In the genomic region with DNA sequence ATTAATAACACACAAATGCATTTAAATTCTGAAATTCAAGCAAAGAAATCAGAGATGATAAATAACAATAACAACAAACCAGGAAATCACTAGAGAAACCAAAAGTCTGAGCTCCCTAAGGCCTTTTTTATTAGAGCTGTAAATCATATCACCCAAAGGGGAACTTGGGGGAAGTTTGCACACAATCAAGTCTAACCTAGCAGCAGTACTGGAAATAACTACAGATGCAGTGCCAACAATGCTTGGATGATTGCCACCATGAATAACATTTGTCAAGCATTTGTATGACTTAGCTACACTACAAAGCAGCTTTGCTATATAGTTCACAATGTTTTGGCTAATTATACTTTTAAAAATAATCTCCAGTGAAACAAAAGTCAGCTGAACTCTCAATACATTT, we compare ENCODE assay signal across 10 cellular contexts. TPM values are rescaled to one million over a fixed set of nuclear protein-coding genes. Genes with fewer than 3 reads are reported as not detected.
DNase-seq lines count a peak whose midpoint lies in the region; ATAC-seq and TF ChIP-seq lines count a peak whose summit lies in the region.
"Had no signal": no experiment of that assay in that cellular context is flagged by ENCODE, and none has a peak within 500 bp of the region (broad histone marks: within the 10 kb centered on the region; RNA-seq: fewer than 3 reads in every experiment).

No MANE protein-coding gene starts in this region.

- intact Hi-C loops in CD14-positive monocyte (cut with micrococcal nuclease) = loop anchor here (5.0 to 10.0 kb wide), 4 partner anchors 376 to 1106 kb away; a partner anchor contains a TSS

- TF ChIP-seq CTCF in chondrocyte (IDR thresholded peaks at IDR 0.05) (no peak), CD14-positive monocyte (IDR thresholded peaks at IDR 0.05) (no peak)

- peaks cover 4% of the 10 kb centered on the region for H3K4me1 Mint-ChIP-seq in chondrocyte (ENCODE audit: low read depth)
- H3K4me1 Mint-ChIP-seq in CD14-positive monocyte = peaks cover 7% of the 10 kb centered on the region

- H3K27me3 Mint-ChIP-seq in chondrocyte (ENCODE audit: low read depth) = no peaks in the 10 kb centered on the region
- H3K27me3 Mint-ChIP-seq in CD14-positive monocyte (ENCODE audit: low read depth in 3 of 3) = no peaks in the 10 kb centered on the region

- peaks cover 18 to 29% of the 10 kb centered on the region in 2 donors for H3K4me1 ChIP-seq in mucosa of rectum (ENCODE audit: control insufficient read depth in 2 of 2, insufficient read depth in 2 of 2, low read length in 2 of 2)

- no peaks in the 10 kb centered on the region for H3K27me3 ChIP-seq in MG63
- no peaks in the 10 kb centered on the region for H3K27me3 ChIP-seq in mucosa of rectum (ENCODE audit: control insufficient read depth in 2 of 2, insufficient read depth in 2 of 2, low read length in 2 of 2)
- H3K27me3 ChIP-seq: SJSA1 had no signal

- no peaks in the 10 kb centered on the region; the same call in 1 of the 2 replicates for H3K36me3 ChIP-seq in MG63
- H3K36me3 ChIP-seq in mucosa of rectum (ENCODE audit: control insufficient read depth in 2 of 2, insufficient read depth in 2 of 2, low read length in 2 of 2) = peaks cover 0 to 7% of the 10 kb centered on the region in 2 donors

- ATAC-seq in HG02610 (IDR thresholded peaks at IDR 0.05; ENCODE audit: unreplicated experiment) (no peak), HG03045 (IDR thresholded peaks at IDR 0.05; ENCODE audit: unreplicated experiment) (no peak)

- DNase-seq in CD1c-positive myeloid dendritic cell (ENCODE audit: extremely low spot score) (peak; percentile 29), MG63 (peak; percentile 38), chondrocyte (ENCODE audit: low spot score) (no peak), CD14-positive monocyte (ENCODE audit: low spot score) (no peak), H4 (ENCODE audit: low spot score) (no peak)
- DNase-seq: lower lobe of right lung had no signal

- peak overlapping the region; percentile 75 to 89 for H3K27ac ChIP-seq in mucosa of rectum (ENCODE audit: low read depth in 2 of 2, low read length in 2 of 2)
- H3K27ac ChIP-seq: lower lobe of right lung, SJSA1 had no signal

- H3K36me3 Mint-ChIP-seq in chondrocyte (ENCODE audit: low read depth) (peaks cover 4% of the 10 kb centered on the region), CD14-positive monocyte (peaks cover 21 to 33% of the 10 kb centered on the region in 2 donors)

- H3K9me3 ChIP-seq in MG63 (no peaks in the 10 kb centered on the region), mucosa of rectum (ENCODE audit: control insufficient read depth in 2 of 2, low read length in 2 of 2) (no peaks in the 10 kb centered on the region)
- H3K9me3 ChIP-seq: lower lobe of right lung, SJSA1 had no signal

- H3K27ac Mint-ChIP-seq in chondrocyte (ENCODE audit: unreplicated experiment) = peak overlapping the region; percentile 2
- peak overlapping the region in 1 of 7 donors; percentile 12 for H3K27ac Mint-ChIP-seq in CD14-positive monocyte

- no peak overlapping the region for H3K4me3 Mint-ChIP-seq in chondrocyte (ENCODE audit: unreplicated experiment)
- H3K4me3 Mint-ChIP-seq in CD14-positive monocyte = no peak overlapping the region

- H3K4me3 ChIP-seq in MG63 (no peak overlapping the region), mucosa of rectum (ENCODE audit: low read length in 2 of 2) (peak overlapping the region; percentile 45 to 48)
- H3K4me3 ChIP-seq: lower lobe of right lung, SJSA1 had no signal

- H3K9ac ChIP-seq in mucosa of rectum (ENCODE audit: low read depth in 1 of 2, low read length in 2 of 2) = no peak overlapping the region

- no peaks in the 10 kb centered on the region for H3K9me3 Mint-ChIP-seq in chondrocyte (ENCODE audit: low read depth)
- H3K9me3 Mint-ChIP-seq in CD14-positive monocyte = no peaks in the 10 kb centered on the region

RNA-seq across cellular contexts. Expression of a gene that starts 27.8 kb away (rescaled TPM):
- total RNA-seq in MG63 (2014; rRNA removed; shearing (Covaris generic); ENCODE audit: low replicate concordance) = 17.7 and 32.4 TPM in 2 replicates
- total RNA-seq in chondrocyte = 14.8 to 27.5 TPM (median 16.5 TPM) in 3 replicates
- 10 to 100 TPM in 1 of 2 donors, 1 to 10 TPM in 1; 8.2 to 31.6 TPM for polyA plus RNA-seq in CD14-positive monocyte
- 19.5 and 22.3 TPM in 2 replicates for total RNA-seq in H4 (2014; rRNA removed; shearing (Covaris generic))

Comparison
In these comparisons a context has a peak if more than half of its experiments do, and no peak if none do; other contexts are left out.
1. DNase-seq: peak in CD1c-positive myeloid dendritic cell (single experiment) and MG63 (single experiment); none in chondrocyte (single experiment), CD14-positive monocyte (single experiment) and H4 (single experiment).